ENCODE assay signal across 3 cellular contexts in genomic region chr11:134879931-134880330, GRCh38.
"Had no signal": no experiment of that assay in that cellular context is flagged by ENCODE, and none has a peak within 500 bp of the region (broad histone marks: within the 10 kb centered on the region; RNA-seq: fewer than 3 reads in every experiment).

No MANE protein-coding gene starts in this region.

- ATAC-seq: GM12878 had no signal

- DNase-seq: GDM1, GF-D8 had no signal

- H3K4me3 ChIP-seq: GM12878 had no signal
